In the genomic region with DNA sequence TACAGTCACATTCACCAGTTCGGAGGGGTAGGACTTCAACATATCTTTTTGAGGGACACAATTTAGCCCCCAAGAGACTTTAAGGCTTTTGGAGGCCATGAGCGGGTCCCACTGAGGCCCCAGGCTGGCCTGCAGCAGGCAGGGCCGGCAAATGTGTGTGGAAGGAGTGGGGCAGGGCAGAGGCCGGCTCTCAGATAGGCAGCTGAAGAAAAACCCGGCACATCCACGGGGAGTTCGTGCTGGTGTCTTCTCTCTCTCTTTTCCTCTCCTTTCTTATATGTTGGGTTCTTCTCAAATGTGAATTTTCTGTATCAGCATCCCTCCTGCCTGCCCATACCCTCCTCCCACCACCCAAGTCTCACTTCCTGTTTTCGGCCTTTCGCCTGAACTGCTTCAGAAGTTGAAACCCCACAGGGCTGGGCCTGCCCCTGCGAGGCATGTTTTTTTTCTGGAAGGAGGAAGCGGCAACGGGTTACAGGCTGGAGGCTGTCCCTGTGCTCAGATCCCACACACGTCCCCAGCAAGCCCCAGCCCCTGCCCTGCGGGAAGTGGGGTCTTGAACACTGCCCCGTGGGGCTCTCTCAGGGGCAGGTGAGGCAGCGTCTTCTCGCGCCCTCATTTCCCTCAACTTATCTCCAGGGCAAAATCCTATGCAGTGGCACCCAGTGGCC, we compare ENCODE assay signal across 9 cellular contexts. TPM values are rescaled to one million over a fixed set of nuclear protein-coding genes. Genes with fewer than 3 reads are reported as not detected.
DNase-seq lines count a peak whose midpoint lies in the region; ATAC-seq and TF ChIP-seq lines count a peak whose summit lies in the region.
"Had no signal": no experiment of that assay in that cellular context is flagged by ENCODE, and none has a peak within 500 bp of the region (broad histone marks: within the 10 kb centered on the region; RNA-seq: fewer than 3 reads in every experiment).

No MANE protein-coding gene starts in this region.

- H3K27ac ChIP-seq in subcutaneous abdominal adipose tissue (ENCODE audit: low read depth, low read length) (peak overlapping the region; percentile 41), thyroid gland (no peak overlapping the region), mammary epithelial cell (ENCODE audit: insufficient read depth, low read depth, low read length) (no peak overlapping the region), PC-3 (ENCODE audit: low read length) (no peak overlapping the region)

- dilution Hi-C loops in mammary epithelial cell (cut with HindIII; ENCODE audit: low sequenced_read_pairs): no loop called here

- H3K4me3 ChIP-seq in Loucy (ENCODE audit: low read length, poor library complexity, severe bottlenecking) (peak overlapping the region; percentile 77), subcutaneous abdominal adipose tissue (ENCODE audit: low read depth in 1 of 5, low read length in 5 of 5) (peak overlapping the region in 1 of 5 donors; percentile 9), thyroid gland (replicated peaks in 1 of 3) (no peak overlapping the region), mammary epithelial cell (replicated peaks in 1 of 3; ENCODE audit: insufficient read depth in 1 of 3, low read depth in 2 of 3, low read length in 3 of 3) (no peak overlapping the region), PC-3 (ENCODE audit: low read length) (no peak overlapping the region)

- peak overlapping the region; percentile 84 for H3K4me2 ChIP-seq in Loucy (ENCODE audit: low read depth, low read length, poor library complexity, severe bottlenecking)
- H3K4me2 ChIP-seq in mammary epithelial cell (ENCODE audit: insufficient read depth, low read depth, low read length): no peak overlapping the region
- H3K4me2 ChIP-seq in PC-3 (ENCODE audit: low read length): no peak overlapping the region

- intact Hi-C loops in thyroid gland (cut with DNase I) (no loop called here), mammary epithelial cell (cut with micrococcal nuclease) (no loop called here), PC-3 (cut with micrococcal nuclease) (no loop called here)

- DNase-seq in GM13977 (ENCODE audit: low spot score): peak; percentile 84
- peak; percentile 27 for DNase-seq in activated naive CD8-positive, alpha-beta T cell treated with anti-CD3 and anti-CD28 coated beads, Interleukin-2, amount 50 U/mL, for 24 hours
- DNase-seq in thyroid gland: no peak
- DNase-seq in mammary epithelial cell: no peak
- DNase-seq in PC-3: no peak

- H3K27me3 ChIP-seq in Loucy (ENCODE audit: insufficient read depth, low read length, poor library complexity, severe bottlenecking) (no peaks in the 10 kb centered on the region), subcutaneous abdominal adipose tissue (ENCODE audit: control insufficient read depth in 5 of 5, insufficient read depth in 4 of 5, low read length in 5 of 5) (peaks cover 0 to 8% (median 0%) of the 10 kb centered on the region in 5 donors), thyroid gland (no peaks in the 10 kb centered on the region), mammary epithelial cell (ENCODE audit: insufficient read depth, low read length) (no peaks in the 10 kb centered on the region), PC-3 (ENCODE audit: low read length) (no peaks in the 10 kb centered on the region)

- H3K9me2 ChIP-seq in Loucy (replicated peaks; ENCODE audit: low read depth, low read length): no peaks in the 10 kb centered on the region
- H3K9me2 ChIP-seq in PC-3 (replicated peaks; ENCODE audit: low read length): no peaks in the 10 kb centered on the region

- in situ Hi-C loops in GM13977 (cut with MboI; ENCODE audit: low pct_unique_long_range_greater_than_20kb, low sequenced_read_pairs, unreplicated experiment): no loop called here
- in situ Hi-C loops in mammary epithelial cell (cut with MboI; ENCODE audit: low sequenced_read_pairs in 2 of 2): no loop called here

- H3K4me3 Mint-ChIP-seq in activated naive CD8-positive, alpha-beta T cell treated with anti-CD3 and anti-CD28 coated beads, Interleukin-2, amount 50 U/mL, for 24 hours: peak overlapping the region; percentile 66
- H3K4me3 Mint-ChIP-seq: nephron had no signal

- no peaks in the 10 kb centered on the region for H4K20me1 ChIP-seq in Loucy (ENCODE audit: insufficient read depth, low read length, poor library complexity, severe bottlenecking)
- no peaks in the 10 kb centered on the region for H4K20me1 ChIP-seq in mammary epithelial cell (ENCODE audit: insufficient read depth, low read length)
- no peaks in the 10 kb centered on the region for H4K20me1 ChIP-seq in PC-3 (ENCODE audit: low read length)

- H3K4me1 ChIP-seq in Loucy (ENCODE audit: insufficient read depth, low read length, poor library complexity, severe bottlenecking) (peaks cover 64% of the 10 kb centered on the region), subcutaneous abdominal adipose tissue (ENCODE audit: control insufficient read depth in 5 of 5, insufficient read depth in 5 of 5, low read length in 5 of 5) (peaks cover 10 to 50% (median 45%) of the 10 kb centered on the region in 5 donors), thyroid gland (peaks cover 27 to 45% of the 10 kb centered on the region in 2 donors), mammary epithelial cell (ENCODE audit: insufficient read depth, low read length) (peaks cover 30% of the 10 kb centered on the region), PC-3 (ENCODE audit: insufficient read depth, low read length) (peaks cover 25% of the 10 kb centered on the region)

- H3K27me3 Mint-ChIP-seq in activated naive CD8-positive, alpha-beta T cell treated with anti-CD3 and anti-CD28 coated beads, Interleukin-2, amount 50 U/mL, for 24 hours: no peaks in the 10 kb centered on the region

- ATAC-seq in GM21529 (IDR thresholded peaks at IDR 0.05; ENCODE audit: unreplicated experiment) (peak; percentile 50), PC-3 (no peak)
- no peak for ATAC-seq in activated naive CD8-positive, alpha-beta T cell treated with anti-CD3 and anti-CD28 coated beads, Interleukin-2, amount 50 U/mL, for 24 hours

- no peaks in the 10 kb centered on the region for H3K9me3 Mint-ChIP-seq in activated naive CD8-positive, alpha-beta T cell treated with anti-CD3 and anti-CD28 coated beads, Interleukin-2, amount 50 U/mL, for 24 hours

- H3K36me3 Mint-ChIP-seq in activated naive CD8-positive, alpha-beta T cell treated with anti-CD3 and anti-CD28 coated beads, Interleukin-2, amount 50 U/mL, for 24 hours (ENCODE audit: low read depth): no peaks in the 10 kb centered on the region

- H3F3A ChIP-seq in Loucy (ENCODE audit: low read depth) (peaks cover 13% of the 10 kb centered on the region), PC-3 (ENCODE audit: low read length, unreplicated experiment) (peaks cover 5% of the 10 kb centered on the region)

- TF ChIP-seq CTCF in GM13977 (IDR thresholded peaks at IDR 0.05; ENCODE audit: extremely low read depth, insufficient read depth, missing control alignments) (no peak), Loucy (conservative IDR thresholded peaks at IDR 0.05; ENCODE audit: low read length) (no peak), thyroid gland (IDR thresholded peaks at IDR 0.05) (no peak), mammary epithelial cell (conservative IDR thresholded peaks at IDR 0.05 in 1 of 2, IDR thresholded peaks at IDR 0.05 in 1 of 2; ENCODE audit: extremely low read depth in 1 of 2, insufficient read depth in 1 of 2, low read depth in 1 of 2, low read length in 2 of 2) (no peak), PC-3 (conservative IDR thresholded peaks at IDR 0.05; ENCODE audit: low read depth, low read length) (no peak)

- peaks cover 49% of the 10 kb centered on the region for H3K4me1 Mint-ChIP-seq in activated naive CD8-positive, alpha-beta T cell treated with anti-CD3 and anti-CD28 coated beads, Interleukin-2, amount 50 U/mL, for 24 hours
- H3K4me1 Mint-ChIP-seq: nephron had no signal

- peaks cover 34% of the 10 kb centered on the region for H3K79me2 ChIP-seq in Loucy (ENCODE audit: insufficient read depth, low read length)
- no peaks in the 10 kb centered on the region for H3K79me2 ChIP-seq in mammary epithelial cell (ENCODE audit: insufficient read depth, low read length)
- H3K79me2 ChIP-seq in PC-3 (ENCODE audit: low read length): no peaks in the 10 kb centered on the region

- WGBS in thyroid gland, 2 donors: 77 to 82% methylated on average over 11 to 18 of the region's 18 CpGs
- 94% methylated on average over 17 of the region's 18 CpGs for WGBS in mammary epithelial cell (ENCODE audit: low coverage, missing lambda C conversion rate)

- POLR2A ChIA-PET in PC-3 (lab: Charles Lee; ENCODE audit: unreplicated experiment): no interaction called here

- no peak overlapping the region for H2AFZ ChIP-seq in Loucy (ENCODE audit: low read length)
- H2AFZ ChIP-seq in mammary epithelial cell (ENCODE audit: low read depth, low read length): no peak overlapping the region
- H2AFZ ChIP-seq in PC-3 (ENCODE audit: low read length): no peak overlapping the region

- peak overlapping the region; percentile 99 for H3K9ac ChIP-seq in Loucy (ENCODE audit: low read depth, low read length, poor library complexity, severe bottlenecking)
- peak overlapping the region in 1 of 5 donors; percentile 19 for H3K9ac ChIP-seq in subcutaneous abdominal adipose tissue (ENCODE audit: low read length in 5 of 5)
- H3K9ac ChIP-seq in mammary epithelial cell (ENCODE audit: insufficient read depth, low read length): no peak overlapping the region
- H3K9ac ChIP-seq in PC-3 (ENCODE audit: low read length): no peak overlapping the region

- BruUV-seq in mammary epithelial cell (replicated peaks; lab: Mats Ljungman, UMichigan) (no TSS peak), PC-3 (replicated peaks; lab: Mats Ljungman, UMichigan) (no TSS peak)

- CTCF ChIA-PET in mammary epithelial cell (lab: Charles Lee; ENCODE audit: low non-redundant PET): no interaction called here
- CTCF ChIA-PET in PC-3 (lab: Charles Lee): no interaction called here

- H3K36me3 ChIP-seq in Loucy (ENCODE audit: insufficient read depth, low read length) (no peaks in the 10 kb centered on the region), subcutaneous abdominal adipose tissue (ENCODE audit: control insufficient read depth in 5 of 5, insufficient read depth in 5 of 5, low read length in 5 of 5) (no peaks in the 10 kb centered on the region), thyroid gland (no peaks in the 10 kb centered on the region), mammary epithelial cell (ENCODE audit: insufficient read depth, low read length) (no peaks in the 10 kb centered on the region), PC-3 (ENCODE audit: low read depth, low read length) (no peaks in the 10 kb centered on the region)

- no peak for TF ChIP-seq POLR2A in thyroid gland (IDR thresholded peaks at IDR 0.05)

- peak overlapping the region; percentile 29 for H3K27ac Mint-ChIP-seq in activated naive CD8-positive, alpha-beta T cell treated with anti-CD3 and anti-CD28 coated beads, Interleukin-2, amount 50 U/mL, for 24 hours

- H3K9me3 ChIP-seq in Loucy (ENCODE audit: insufficient read depth, low read depth, low read length) (no peaks in the 10 kb centered on the region), subcutaneous abdominal adipose tissue (ENCODE audit: control insufficient read depth in 5 of 5, low read length in 5 of 5) (no peaks in the 10 kb centered on the region), thyroid gland (no peaks in the 10 kb centered on the region), mammary epithelial cell (replicated peaks; ENCODE audit: insufficient read depth, low read length) (no peaks in the 10 kb centered on the region), PC-3 (ENCODE audit: low read length) (no peaks in the 10 kb centered on the region)

RNA-seq across cellular contexts. Expression of a gene that starts 9.8 kb away (rescaled TPM):
- total RNA-seq in thyroid gland: not detected
- total RNA-seq in mammary epithelial cell: under 1 TPM in 1 of 2 donors, not detected in 1; under 0.01 TPM
- polyA plus RNA-seq in mammary epithelial cell: not detected
- not detected for polyA minus RNA-seq in mammary epithelial cell
- total RNA-seq in PC-3 (2014; rRNA removed): 0.58 TPM in 1 of 2 replicates, not detected in the other

RNA-seq across cellular contexts. Expression of a gene that starts 51.2 kb away (rescaled TPM):
- total RNA-seq in thyroid gland (10 to 100 TPM; 16.3 to 33.5 (median 18.6) TPM), mammary epithelial cell (10 to 100 TPM; 16.3 to 22.4 TPM), PC-3 (2014; rRNA removed) (8.1 and 9.2 TPM in 2 replicates)
- polyA plus RNA-seq in mammary epithelial cell: 6.7 TPM
- polyA minus RNA-seq in mammary epithelial cell: 11.0 TPM

Comparison
In these comparisons a context has a peak if more than half of its experiments do, and no peak if none do; other contexts are left out.
1. DNase-seq: peak in GM13977 (single experiment) and activated naive CD8-positive, alpha-beta T cell treated with anti-CD3 and anti-CD28 coated beads, Interleukin-2, amount 50 U/mL, for 24 hours (single experiment); none in thyroid gland (0 of 2), mammary epithelial cell (single experiment) and PC-3 (single experiment).